In the genomic region with DNA sequence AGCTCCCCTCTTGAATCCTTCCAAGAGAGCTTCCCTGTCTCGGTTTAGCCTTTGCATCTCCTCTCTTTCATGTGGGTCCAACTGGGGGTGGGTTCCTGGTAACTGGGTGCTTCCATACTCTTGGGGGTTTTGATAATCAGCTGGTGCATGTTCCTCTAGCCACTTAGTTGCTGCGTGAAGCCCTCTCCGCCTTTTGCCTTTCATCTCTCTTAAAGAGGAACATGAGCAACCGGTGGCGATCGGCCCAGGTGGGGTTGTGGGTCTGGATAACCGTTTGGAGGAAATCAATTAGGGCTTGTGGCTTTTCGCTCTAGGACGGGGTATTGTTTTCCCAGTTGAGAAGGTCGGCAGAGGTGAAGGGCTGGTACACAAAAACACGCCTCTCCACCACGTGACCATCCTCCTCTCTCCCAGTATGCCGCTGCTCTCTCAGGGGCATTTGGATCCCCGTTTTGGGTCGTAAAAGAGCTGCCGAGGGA, we compare ENCODE assay signal across 1 cellular context.
TF ChIP-seq lines count a peak whose summit lies in the region.

No MANE protein-coding gene starts in this region.

TF ChIP-seq in HepG2, 621 proteins besides CTCF, POLR2A, EP300 and RAD21 (continued from another document):
- TF ChIP-seq, protein P1, sequence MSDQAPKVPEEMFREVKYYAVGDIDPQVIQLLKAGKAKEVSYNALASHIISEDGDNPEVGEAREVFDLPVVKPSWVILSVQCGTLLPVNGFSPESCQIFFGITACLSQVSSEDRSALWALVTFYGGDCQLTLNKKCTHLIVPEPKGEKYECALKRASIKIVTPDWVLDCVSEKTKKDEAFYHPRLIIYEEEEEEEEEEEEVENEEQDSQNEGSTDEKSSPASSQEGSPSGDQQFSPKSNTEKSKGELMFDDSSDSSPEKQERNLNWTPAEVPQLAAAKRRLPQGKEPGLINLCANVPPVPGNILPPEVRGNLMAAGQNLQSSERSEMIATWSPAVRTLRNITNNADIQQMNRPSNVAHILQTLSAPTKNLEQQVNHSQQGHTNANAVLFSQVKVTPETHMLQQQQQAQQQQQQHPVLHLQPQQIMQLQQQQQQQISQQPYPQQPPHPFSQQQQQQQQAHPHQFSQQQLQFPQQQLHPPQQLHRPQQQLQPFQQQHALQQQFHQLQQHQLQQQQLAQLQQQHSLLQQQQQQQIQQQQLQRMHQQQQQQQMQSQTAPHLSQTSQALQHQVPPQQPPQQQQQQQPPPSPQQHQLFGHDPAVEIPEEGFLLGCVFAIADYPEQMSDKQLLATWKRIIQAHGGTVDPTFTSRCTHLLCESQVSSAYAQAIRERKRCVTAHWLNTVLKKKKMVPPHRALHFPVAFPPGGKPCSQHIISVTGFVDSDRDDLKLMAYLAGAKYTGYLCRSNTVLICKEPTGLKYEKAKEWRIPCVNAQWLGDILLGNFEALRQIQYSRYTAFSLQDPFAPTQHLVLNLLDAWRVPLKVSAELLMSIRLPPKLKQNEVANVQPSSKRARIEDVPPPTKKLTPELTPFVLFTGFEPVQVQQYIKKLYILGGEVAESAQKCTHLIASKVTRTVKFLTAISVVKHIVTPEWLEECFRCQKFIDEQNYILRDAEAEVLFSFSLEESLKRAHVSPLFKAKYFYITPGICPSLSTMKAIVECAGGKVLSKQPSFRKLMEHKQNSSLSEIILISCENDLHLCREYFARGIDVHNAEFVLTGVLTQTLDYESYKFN (CRISPR knock-in tag; conservative IDR thresholded peaks at IDR 0.05): peak; percentile 60
- TF ChIP-seq TGIF2 (CRISPR knock-in tag; IDR thresholded peaks at IDR 0.05): peak; percentile 31; the same call in 1 of the 2 replicates
- TF ChIP-seq KDM5B (CRISPR knock-in tag; IDR thresholded peaks at IDR 0.05; ENCODE audit: borderline replicate concordance): 0 out of 2 replicates have a peak, but pooled peaks have one; percentile 40
- peak; percentile 32; the same call in 1 of the 2 replicates for TF ChIP-seq POGZ (CRISPR knock-in tag; IDR thresholded peaks at IDR 0.05)
- peak; percentile 37; the same call in 1 of the 2 replicates for TF ChIP-seq BORCS8-MEF2B (CRISPR knock-in tag; IDR thresholded peaks at IDR 0.05)
- TF ChIP-seq ZNF350 (CRISPR knock-in tag; IDR thresholded peaks at IDR 0.05; ENCODE audit: borderline replicate concordance, low read depth): peak; percentile 37; the same call in 1 of the 2 replicates
- TF ChIP-seq, protein P2, sequence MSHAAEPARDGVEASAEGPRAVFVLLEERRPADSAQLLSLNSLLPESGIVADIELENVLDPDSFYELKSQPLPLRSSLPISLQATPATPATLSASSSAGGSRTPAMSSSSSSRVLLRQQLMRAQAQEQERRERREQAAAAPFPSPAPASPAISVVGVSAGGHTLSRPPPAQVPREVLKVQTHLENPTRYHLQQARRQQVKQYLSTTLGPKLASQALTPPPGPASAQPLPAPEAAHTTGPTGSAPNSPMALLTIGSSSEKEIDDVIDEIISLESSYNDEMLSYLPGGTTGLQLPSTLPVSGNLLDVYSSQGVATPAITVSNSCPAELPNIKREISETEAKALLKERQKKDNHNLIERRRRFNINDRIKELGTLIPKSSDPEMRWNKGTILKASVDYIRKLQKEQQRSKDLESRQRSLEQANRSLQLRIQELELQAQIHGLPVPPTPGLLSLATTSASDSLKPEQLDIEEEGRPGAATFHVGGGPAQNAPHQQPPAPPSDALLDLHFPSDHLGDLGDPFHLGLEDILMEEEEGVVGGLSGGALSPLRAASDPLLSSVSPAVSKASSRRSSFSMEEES (CRISPR knock-in tag; IDR thresholded peaks at IDR 0.05): peak; percentile 55
- TF ChIP-seq FOXO1 (CRISPR knock-in tag; IDR thresholded peaks at IDR 0.05): peak; percentile 24; the same call in 1 of the 2 replicates
